In the genomic region with DNA sequence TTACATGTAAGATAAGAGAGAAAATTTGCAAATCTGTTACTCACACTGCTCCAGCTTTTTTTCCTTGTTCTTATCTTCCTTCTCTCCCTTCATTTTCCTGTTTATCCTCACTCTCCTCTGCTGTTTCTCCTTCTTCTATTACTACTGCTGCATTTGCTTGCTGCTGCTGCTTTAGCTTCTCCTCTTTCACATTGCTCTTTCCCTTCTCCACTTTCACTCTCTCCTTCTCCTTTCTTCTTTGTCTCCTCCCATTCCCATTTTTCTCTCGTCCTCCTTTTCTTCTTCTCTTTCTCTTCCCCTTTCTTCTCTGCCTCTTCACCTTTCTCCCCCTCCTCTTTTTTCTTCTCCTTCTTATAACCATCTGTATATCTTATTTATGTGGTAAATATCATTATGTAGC, we compare ENCODE assay signal across 27 cellular contexts.
"Had no signal": no experiment of that assay in that cellular context is flagged by ENCODE, and none has a peak within 500 bp of the region (broad histone marks: within the 10 kb centered on the region; RNA-seq: fewer than 3 reads in every experiment).

No MANE protein-coding gene starts in this region.

- H3K27ac Mint-ChIP-seq: effector memory CD8-positive, alpha-beta T cell; mesothelial cell of epicardium; naive B cell; natural killer cell treated with Interleukin-12 subunit alpha and Interleukin-12 subunit beta and Interleukin-15 and Interleukin-18, amount 100 ng/mL, for 72 hours; neural progenitor cell; stimulated activated memory B cell treated with anti-CD40 and anti-IgM and Interleukin-4, amounts not matched to agents 10 μg/mL and 1 μg/mL and 100 μg/mL, for 72 hours; type B pancreatic cell had no signal

- H3K27ac ChIP-seq: esophagus squamous epithelium, heart right ventricle, left lung, neural progenitor cell, psoas muscle, sigmoid colon, testis, tibial artery had no signal

- H3K36me3 Mint-ChIP-seq: mesothelial cell of epicardium; naive B cell; natural killer cell treated with Interleukin-12 subunit alpha and Interleukin-12 subunit beta and Interleukin-15 and Interleukin-18, amount 100 ng/mL, for 72 hours; neural progenitor cell; stimulated activated memory B cell treated with anti-CD40 and anti-IgM and Interleukin-4, amounts not matched to agents 10 μg/mL and 1 μg/mL and 100 μg/mL, for 72 hours; type B pancreatic cell had no signal

- H3K36me3 ChIP-seq: esophagus squamous epithelium, heart right ventricle, left lung, neural progenitor cell, sigmoid colon, tibial artery had no signal

- H3K4me2 ChIP-seq: neural progenitor cell had no signal

- H3K4me3 ChIP-seq: esophagus squamous epithelium, heart right ventricle, left lung, mucosa of descending colon, neural progenitor cell, psoas muscle, sigmoid colon, testis, tibial artery had no signal

- H3K9me3 ChIP-seq: esophagus squamous epithelium, left lung, psoas muscle, sigmoid colon, testis, tibial artery had no signal

- H3K9me3 Mint-ChIP-seq: neural progenitor cell, type B pancreatic cell had no signal

- H2AFZ ChIP-seq: neural progenitor cell had no signal

- ATAC-seq: effector memory CD8-positive, alpha-beta T cell; heart right ventricle; left cardiac atrium; left lung; mucosa of descending colon; natural killer cell treated with Interleukin-12 subunit alpha and Interleukin-12 subunit beta and Interleukin-15 and Interleukin-18, amount 100 ng/mL, for 72 hours; psoas muscle; right cardiac atrium; stimulated activated memory B cell treated with anti-CD40 and anti-IgM and Interleukin-4, amounts not matched to agents 10 μg/mL and 1 μg/mL and 100 μg/mL, for 72 hours; stimulated activated naive CD8-positive, alpha-beta T cell treated with anti-CD3 and anti-CD28 coated beads, Interleukin-15, Interleukin-2, amounts not matched to agents 100 U/mL and 50 U/mL, for 24 hours had no signal

- H3K4me3 Mint-ChIP-seq: effector memory CD8-positive, alpha-beta T cell; mesothelial cell of epicardium; naive B cell; natural killer cell treated with Interleukin-12 subunit alpha and Interleukin-12 subunit beta and Interleukin-15 and Interleukin-18, amount 100 ng/mL, for 72 hours; neural progenitor cell; stimulated activated memory B cell treated with anti-CD40 and anti-IgM and Interleukin-4, amounts not matched to agents 10 μg/mL and 1 μg/mL and 100 μg/mL, for 72 hours; type B pancreatic cell had no signal

- H3K27me3 Mint-ChIP-seq: effector memory CD8-positive, alpha-beta T cell; naive B cell; natural killer cell treated with Interleukin-12 subunit alpha and Interleukin-12 subunit beta and Interleukin-15 and Interleukin-18, amount 100 ng/mL, for 72 hours; stimulated activated memory B cell treated with anti-CD40 and anti-IgM and Interleukin-4, amounts not matched to agents 10 μg/mL and 1 μg/mL and 100 μg/mL, for 72 hours; type B pancreatic cell had no signal

- DNase-seq: cortex of kidney; effector memory CD8-positive, alpha-beta T cell; erythroblast; esophagus squamous epithelium; foreskin melanocyte; glutamatergic neuron; heart right ventricle; hippocampal formation; left cardiac atrium; left lung; mesenchymal stem cell; mucosa of descending colon; naive B cell; nucleus accumbens; psoas muscle; right cardiac atrium; sigmoid colon; stimulated activated CD4-positive, alpha-beta T cell treated with anti-CD3 and anti-CD28 coated beads, Interleukin-4, amount 100 ng/mL, for 4 hours; stimulated activated naive CD8-positive, alpha-beta T cell treated with anti-CD3 and anti-CD28 coated beads, Interleukin-15, Interleukin-2, amounts not matched to agents 100 U/mL and 50 U/mL, for 24 hours; substantia nigra; testis; tibial artery had no signal

- H3K4me1 Mint-ChIP-seq: mesothelial cell of epicardium; naive B cell; neural progenitor cell; stimulated activated memory B cell treated with anti-CD40 and anti-IgM and Interleukin-4, amounts not matched to agents 10 μg/mL and 1 μg/mL and 100 μg/mL, for 72 hours had no signal

- H3K4me1 ChIP-seq: esophagus squamous epithelium, heart right ventricle, left lung, neural progenitor cell, psoas muscle, sigmoid colon, testis, tibial artery had no signal
